In the genomic region with DNA sequence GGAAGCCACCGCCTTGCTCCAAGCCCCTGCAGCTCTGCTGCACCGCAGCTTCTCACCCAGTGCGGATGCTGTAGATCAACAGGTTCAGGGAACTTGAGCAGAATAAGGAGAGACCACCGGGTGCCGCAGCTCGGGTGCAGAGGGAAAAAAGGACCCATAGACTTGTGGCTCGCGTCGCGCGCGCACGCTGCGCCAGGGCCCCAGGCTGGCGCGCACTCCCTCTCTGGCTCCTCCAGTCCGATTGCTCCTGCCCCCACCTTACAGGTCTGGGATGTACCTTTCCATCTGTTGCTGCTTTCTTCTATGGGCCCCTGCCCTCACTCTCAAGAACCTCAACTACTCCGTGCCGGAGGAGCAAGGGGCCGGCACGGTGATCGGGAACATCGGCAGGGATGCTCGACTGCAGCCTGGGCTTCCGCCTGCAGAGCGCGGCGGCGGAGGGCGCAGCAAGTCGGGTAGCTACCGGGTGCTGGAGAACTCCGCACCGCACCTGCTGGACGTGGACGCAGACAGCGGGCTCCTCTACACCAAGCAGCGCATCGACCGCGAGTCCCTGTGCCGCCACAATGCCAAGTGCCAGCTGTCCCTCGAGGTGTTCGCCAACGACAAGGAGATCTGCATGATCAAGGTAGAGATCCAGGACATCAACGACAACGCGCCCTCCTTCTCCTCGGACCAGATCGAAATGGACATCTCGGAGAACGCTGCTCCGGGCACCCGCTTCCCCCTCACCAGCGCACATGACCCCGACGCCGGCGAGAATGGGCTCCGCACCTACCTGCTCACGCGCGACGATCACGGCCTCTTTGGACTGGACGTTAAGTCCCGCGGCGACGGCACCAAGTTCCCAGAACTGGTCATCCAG, we compare ENCODE assay signal across 9 cellular contexts. TPM values are rescaled to one million over a fixed set of nuclear protein-coding genes. Genes with fewer than 3 reads are reported as not detected.
DNase-seq lines count a peak whose midpoint lies in the region; ATAC-seq and FAIRE-seq lines count a peak whose summit lies in the region.
"Had no signal": no experiment of that assay in that cellular context is flagged by ENCODE, and none has a peak within 500 bp of the region (broad histone marks: within the 10 kb centered on the region; RNA-seq: fewer than 3 reads in every experiment).

No MANE protein-coding gene starts in this region.

- H3K4me1 Mint-ChIP-seq in stimulated activated naive CD8-positive, alpha-beta T cell treated with anti-CD3 and anti-CD28 coated beads, Interleukin-15, Interleukin-2, amounts not matched to agents 100 ng/mL and 50 ng/mL, for 24 hours (ENCODE audit: low read depth), result peaks cover 44% of the 10 kb centered on the region

- no peak overlapping the region for H3K9ac ChIP-seq in endocrine pancreas (ENCODE audit: control insufficient read depth, insufficient read depth, low read length)
- H3K9ac ChIP-seq in mucosa of rectum (ENCODE audit: low read depth in 1 of 2, low read length in 2 of 2), result no peak overlapping the region

- H3K27me3 Mint-ChIP-seq in stimulated activated naive CD8-positive, alpha-beta T cell treated with anti-CD3 and anti-CD28 coated beads, Interleukin-15, Interleukin-2, amounts not matched to agents 100 ng/mL and 50 ng/mL, for 24 hours, result peaks cover 75% of the 10 kb centered on the region

- H3K9me3 Mint-ChIP-seq in stimulated activated naive CD8-positive, alpha-beta T cell treated with anti-CD3 and anti-CD28 coated beads, Interleukin-15, Interleukin-2, amounts not matched to agents 100 ng/mL and 50 ng/mL, for 24 hours, result peaks cover 4% of the 10 kb centered on the region

- H3K4me3 Mint-ChIP-seq in stimulated activated naive CD8-positive, alpha-beta T cell treated with anti-CD3 and anti-CD28 coated beads, Interleukin-15, Interleukin-2, amounts not matched to agents 100 ng/mL and 50 ng/mL, for 24 hours, result peak overlapping the region; percentile 73

- intact Hi-C loops in aorta (cut with DNase I), result no loop called here

- H3K27me3 ChIP-seq in endocrine pancreas (ENCODE audit: control insufficient read depth, insufficient read depth, low read length) (no peaks in the 10 kb centered on the region), mucosa of rectum (ENCODE audit: control insufficient read depth in 2 of 2, insufficient read depth in 2 of 2, low read length in 2 of 2) (peaks cover 0 to 19% of the 10 kb centered on the region in 2 donors), aorta (ENCODE audit: control insufficient read depth in 1 of 2, insufficient read depth in 2 of 2, low read length in 1 of 2) (no peaks in the 10 kb centered on the region)

- H3K27ac ChIP-seq in mucosa of rectum (ENCODE audit: low read depth in 2 of 2, low read length in 2 of 2) (peak overlapping the region in 1 of 2 donors; percentile 16), aorta (ENCODE audit: low read depth in 1 of 2, low read length in 2 of 2) (no peak overlapping the region)

- H3K27ac Mint-ChIP-seq in stimulated activated naive CD8-positive, alpha-beta T cell treated with anti-CD3 and anti-CD28 coated beads, Interleukin-15, Interleukin-2, amounts not matched to agents 100 ng/mL and 50 ng/mL, for 24 hours, result no peak overlapping the region

- H3K4me1 ChIP-seq in endocrine pancreas (ENCODE audit: control insufficient read depth, insufficient read depth, low read length) (peaks cover 17% of the 10 kb centered on the region), mucosa of rectum (ENCODE audit: control insufficient read depth in 2 of 2, insufficient read depth in 2 of 2, low read length in 2 of 2) (peaks cover 0 to 3% of the 10 kb centered on the region in 2 donors), aorta (ENCODE audit: control insufficient read depth in 1 of 2, insufficient read depth in 2 of 2, low read length in 2 of 2) (no peaks in the 10 kb centered on the region)

- no peak for ATAC-seq in stimulated activated naive CD8-positive, alpha-beta T cell treated with anti-CD3 and anti-CD28 coated beads, Interleukin-15, Interleukin-2, amounts not matched to agents 100 U/mL and 50 U/mL, for 24 hours
- no peak for ATAC-seq in aorta (ENCODE audit: low FRiP score)

- H3K9me3 ChIP-seq in endocrine pancreas (ENCODE audit: control insufficient read depth, low read length), result no peaks in the 10 kb centered on the region
- peaks cover 0 to 3% of the 10 kb centered on the region in 2 donors for H3K9me3 ChIP-seq in mucosa of rectum (ENCODE audit: control insufficient read depth in 2 of 2, low read length in 2 of 2)
- H3K9me3 ChIP-seq in aorta (ENCODE audit: control insufficient read depth, low read length), result peaks cover 2% of the 10 kb centered on the region

- 3% methylated on average over 69 to 70 of the region's 70 CpGs for WGBS in aorta, 2 donors

- H3K36me3 Mint-ChIP-seq in stimulated activated naive CD8-positive, alpha-beta T cell treated with anti-CD3 and anti-CD28 coated beads, Interleukin-15, Interleukin-2, amounts not matched to agents 100 ng/mL and 50 ng/mL, for 24 hours (ENCODE audit: low read depth), result no peaks in the 10 kb centered on the region

- FAIRE-seq in RCC 7860 (lab: Jason Lieb, UNC), result no peak
- FAIRE-seq: G401.6 had no signal

- peak overlapping the region; percentile 97 for H3K4me3 ChIP-seq in endocrine pancreas (ENCODE audit: control insufficient read depth, insufficient read depth, low read length)
- H3K4me3 ChIP-seq in mucosa of rectum (ENCODE audit: low read length in 2 of 2), result peak overlapping the region; percentile 44 to 65
- peak overlapping the region in 1 of 2 donors; percentile 47 for H3K4me3 ChIP-seq in aorta (ENCODE audit: low read length in 2 of 2)

- DNase-seq in stimulated activated naive CD8-positive, alpha-beta T cell treated with anti-CD3 and anti-CD28 coated beads, Interleukin-15, Interleukin-2, amounts not matched to agents 100 U/mL and 50 U/mL, for 24 hours, result no peak
- DNase-seq in aorta (peak; percentile 41 to 78), RCC 7860 (ENCODE audit: low spot score) (no peak), COR-L47 (lab: John Stamatoyannopoulos, UW) (no peak)
- no peak for DNase-seq in stimulated activated CD4-positive, alpha-beta T cell treated with anti-CD3 and anti-CD28 coated beads, Interleukin-4, amount 100 ng/mL, for 4 hours

- H3K36me3 ChIP-seq in endocrine pancreas (ENCODE audit: control insufficient read depth, insufficient read depth, low read length), result no peaks in the 10 kb centered on the region
- no peaks in the 10 kb centered on the region for H3K36me3 ChIP-seq in mucosa of rectum (ENCODE audit: control insufficient read depth in 2 of 2, insufficient read depth in 2 of 2, low read length in 2 of 2)
- H3K36me3 ChIP-seq in aorta (ENCODE audit: control insufficient read depth in 1 of 2, insufficient read depth in 2 of 2, low read length in 1 of 2), result no peaks in the 10 kb centered on the region

RNA-seq across cellular contexts. Expression of gene PCDH17, which starts 1.0 kb away (rescaled TPM):
- total RNA-seq in aorta, result 10 to 100 TPM; 13.2 to 20.8 TPM
- polyA plus RNA-seq in aorta, result under 1 TPM; 0.13 TPM

Comparison
In these comparisons a context has a peak if more than half of its experiments do, and no peak if none do; other contexts are left out.
1. DNase-seq: peak in aorta (2 of 2); none in stimulated activated naive CD8-positive, alpha-beta T cell treated with anti-CD3 and anti-CD28 coated beads, Interleukin-15, Interleukin-2, amounts not matched to agents 100 U/mL and 50 U/mL, for 24 hours (single experiment), stimulated activated CD4-positive, alpha-beta T cell treated with anti-CD3 and anti-CD28 coated beads, Interleukin-4, amount 100 ng/mL, for 4 hours (0 of 2), RCC 7860 (single experiment) and COR-L47 (single experiment).